ENCODE assay signal across 19 cellular contexts in genomic region chr17:82437325-82437668, GRCh38.
"Had no signal": no experiment of that assay in that cellular context is flagged by ENCODE, and none has a peak within 500 bp of the region (broad histone marks: within the 10 kb centered on the region; RNA-seq: fewer than 3 reads in every experiment).

No MANE protein-coding gene starts in this region.

- H3K36me3 ChIP-seq: ovary, transverse colon had no signal

- H3K4me3 Mint-ChIP-seq: dendritic cell treated with granulocyte-macrophage colony-stimulating factor and Interleukin-4, amounts not matched to agents 40 ng/mL and 50 ng/mL, for 4 days; effector memory CD8-positive, alpha-beta T cell had no signal

- H3K9me3 ChIP-seq: esophagus muscularis mucosa, gastrocnemius medialis, heart right ventricle, ovary, stomach, thoracic aorta, transverse colon had no signal

- H3K27me3 Mint-ChIP-seq: dendritic cell treated with granulocyte-macrophage colony-stimulating factor and Interleukin-4, amounts not matched to agents 40 ng/mL and 50 ng/mL, for 4 days; effector memory CD8-positive, alpha-beta T cell; naive thymus-derived CD4-positive, alpha-beta T cell; progenitor cell of endocrine pancreas had no signal

- H3K9me3 Mint-ChIP-seq: dendritic cell treated with granulocyte-macrophage colony-stimulating factor and Interleukin-4, amounts not matched to agents 40 ng/mL and 50 ng/mL, for 4 days; effector memory CD8-positive, alpha-beta T cell; naive thymus-derived CD4-positive, alpha-beta T cell had no signal

- H3K4me3 ChIP-seq: esophagus muscularis mucosa, gastrocnemius medialis, heart right ventricle, ovary, thoracic aorta, transverse colon had no signal

- H3K4me1 ChIP-seq: gastrocnemius medialis had no signal

- ATAC-seq: effector memory CD8-positive, alpha-beta T cell; gastrocnemius medialis; heart right ventricle; naive thymus-derived CD4-positive, alpha-beta T cell; right cardiac atrium had no signal

- H3K27ac Mint-ChIP-seq: progenitor cell of endocrine pancreas had no signal

- DNase-seq: effector memory CD8-positive, alpha-beta T cell; gastrocnemius medialis; heart right ventricle; hypothalamus; kidney glomerular epithelial cell; mammary epithelial cell; naive thymus-derived CD4-positive, alpha-beta T cell; small intestine; stimulated activated CD4-positive, alpha-beta T cell treated with anti-CD3 and anti-CD28 coated beads, Interleukin-2, amount 100 ng/mL, for 48 hours; substantia nigra; transverse colon had no signal

- H3K27ac ChIP-seq: epithelial cell of prostate, esophagus muscularis mucosa, gastrocnemius medialis, heart right ventricle, ovary, stomach, thoracic aorta, transverse colon had no signal

- H3K27me3 ChIP-seq: esophagus muscularis mucosa, gastrocnemius medialis, heart right ventricle, ovary, stomach, transverse colon had no signal
